Comparison of ENCODE assay signal across 17 cellular contexts in the genomic region with DNA sequence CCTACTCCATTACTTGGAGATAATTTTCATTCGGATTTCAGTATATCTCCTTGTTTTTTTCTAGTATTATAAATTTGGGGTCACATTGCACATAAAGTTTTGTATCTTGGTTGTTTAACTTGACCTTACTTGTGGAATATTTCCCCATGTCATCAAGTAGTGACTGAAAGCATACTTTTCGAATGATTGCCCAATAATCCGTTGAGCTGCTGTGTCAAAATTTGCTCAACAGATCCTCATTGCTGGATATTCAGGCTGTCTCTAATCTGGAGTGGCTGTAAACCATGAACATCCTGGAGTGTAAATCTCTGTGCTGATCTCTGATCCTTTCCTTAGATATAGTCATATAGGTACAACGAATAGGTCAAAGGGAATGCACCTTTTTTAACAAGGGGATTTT.
"Had no signal": no experiment of that assay in that cellular context is flagged by ENCODE, and none has a peak within 500 bp of the region (broad histone marks: within the 10 kb centered on the region; RNA-seq: fewer than 3 reads in every experiment).

No MANE protein-coding gene starts in this region.

- ATAC-seq: activated CD4-positive, CD25-positive, alpha-beta regulatory T cell treated with anti-CD3 and anti-CD28 coated beads, Interleukin-2, amount 50 U/mL, for 24 hours; foreskin keratinocyte; mucosa of descending colon; naive thymus-derived CD8-positive, alpha-beta T cell had no signal

- H3K27ac ChIP-seq: foreskin keratinocyte, sigmoid colon, testis had no signal

- DNase-seq: activated CD4-positive, alpha-beta T cell treated with anti-CD3 and anti-CD28 coated beads, Interleukin-2, amount 50 U/mL, for 4 hours; activated gamma-delta T cell; activated T-cell treated with anti-CD3 and anti-CD28 coated beads, Interleukin-2, amount 50 U/mL, for 48 hours; anterior cingulate cortex; cerebellar nuclear complex; dermis blood vessel endothelial cell; foreskin keratinocyte; mammary epithelial cell; mucosa of descending colon; naive thymus-derived CD8-positive, alpha-beta T cell; occipital lobe; sigmoid colon; stimulated activated CD4-positive, alpha-beta T cell treated with anti-CD3 and anti-CD28 coated beads, Interleukin-12 subunit alpha, Interleukin-12 subunit beta, amount 100 ng/mL, for 4 hours; stimulated activated CD4-positive, alpha-beta T cell treated with anti-CD3 and anti-CD28 coated beads, Interleukin-2, amount 100 ng/mL, for 48 hours; testis had no signal

- H3K36me3 ChIP-seq: prostate gland had no signal

- H3K4me3 ChIP-seq: mucosa of descending colon, sigmoid colon, testis had no signal

- H3K27me3 ChIP-seq: foreskin keratinocyte, sigmoid colon, testis had no signal

- H3K9me3 ChIP-seq: mucosa of descending colon, prostate gland, sigmoid colon, testis had no signal

- H3K4me1 ChIP-seq: prostate gland had no signal
